22 cellular contexts compared by ENCODE assay signal in the genomic region with DNA sequence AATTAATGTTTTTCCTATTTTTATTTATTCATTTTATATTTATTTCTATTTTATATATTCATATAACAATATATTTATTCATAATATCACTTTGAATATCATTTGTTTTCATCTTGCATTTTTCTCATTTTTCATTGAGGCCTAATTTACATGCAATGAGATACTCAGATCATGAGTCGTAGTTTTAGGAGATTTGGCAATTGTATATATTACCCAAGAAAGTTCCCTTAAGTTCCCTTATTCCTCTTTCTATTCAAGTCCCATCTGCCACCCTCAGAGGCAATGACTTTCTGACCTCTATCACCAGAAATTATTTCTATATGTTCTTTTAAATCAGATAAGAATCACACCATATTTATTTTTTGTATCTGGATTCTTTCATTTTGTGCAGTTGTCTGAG.
DNase-seq lines count a peak whose midpoint lies in the region; ATAC-seq and TF ChIP-seq lines count a peak whose summit lies in the region.
"Had no signal": no experiment of that assay in that cellular context is flagged by ENCODE, and none has a peak within 500 bp of the region (broad histone marks: within the 10 kb centered on the region; RNA-seq: fewer than 3 reads in every experiment).

No MANE protein-coding gene starts in this region.

- H3K4me1 ChIP-seq in IMR-90 (ENCODE audit: control insufficient read depth, insufficient read depth, low read length) = peaks cover 5% of the 10 kb centered on the region
- H3K4me1 ChIP-seq: prostate gland, upper lobe of left lung had no signal

- no peaks in the 10 kb centered on the region for H3K27me3 ChIP-seq in IMR-90 (ENCODE audit: control insufficient read depth, insufficient read depth, low read length)
- H3K27me3 ChIP-seq: brain microvascular endothelial cell, upper lobe of left lung had no signal

- no peak overlapping the region for H4K5ac ChIP-seq in IMR-90 (ENCODE audit: low read depth, low read length)

- H3K9ac ChIP-seq in IMR-90 (ENCODE audit: low read depth, low read length) = no peak overlapping the region

- no peak for TF ChIP-seq RAD21 in IMR-90 (IDR thresholded peaks at IDR 0.05; ENCODE audit: low read length)

- H2AK5ac ChIP-seq in IMR-90 (ENCODE audit: low read depth, low read length) = no peak overlapping the region

- no peak overlapping the region for H4K8ac ChIP-seq in IMR-90 (ENCODE audit: low read depth in 2 of 2, low read length in 2 of 2)

- no peak overlapping the region for H2AFZ ChIP-seq in IMR-90 (replicated peaks; ENCODE audit: low read length, poor library complexity)

- TF ChIP-seq POLR2A in IMR-90 (IDR thresholded peaks at IDR 0.05; ENCODE audit: low read depth, low read length) = no peak

- H3K4me3 ChIP-seq in AG10803 (ENCODE audit: low read length) = no peak overlapping the region
- H3K4me3 ChIP-seq in IMR-90 (ENCODE audit: insufficient read depth, low read depth, low read length) = no peak overlapping the region
- H3K4me3 ChIP-seq in fibroblast of the aortic adventitia (ENCODE audit: low read depth, low read length) = no peak overlapping the region
- H3K4me3 ChIP-seq: prostate gland, smooth muscle cell, upper lobe of left lung had no signal

- H3K9me1 ChIP-seq in IMR-90 (ENCODE audit: insufficient read depth, low read length) = peaks cover 3% of the 10 kb centered on the region; the same call in 1 of the 2 replicates

- peaks cover 3% of the 10 kb centered on the region; the same call in 1 of the 2 replicates for H4K20me1 ChIP-seq in IMR-90 (ENCODE audit: insufficient read depth, low read length)

- no peak overlapping the region for H4K91ac ChIP-seq in IMR-90 (ENCODE audit: insufficient read depth, low read depth, low read length)

- in situ Hi-C loops in IMR-90 (cut with MboI; ENCODE audit: low sequenced_read_pairs) = no loop called here

- POLR2A ChIA-PET in IMR-90 (lab: Charles Lee; ENCODE audit: unreplicated experiment) = no interaction called here

- H3K79me1 ChIP-seq in IMR-90 (ENCODE audit: low read depth in 1 of 2, low read length in 2 of 2) = peaks cover 29 to 46% of the 10 kb centered on the region in 2 experiments

- intact Hi-C loops in IMR-90 (cut with micrococcal nuclease) = no loop called here

- no peak overlapping the region for H3K14ac ChIP-seq in IMR-90 (replicated peaks; ENCODE audit: low read depth, low read length)

- no peak overlapping the region for H3K56ac ChIP-seq in IMR-90 (ENCODE audit: extremely low read depth, insufficient read depth, low read length)

- dilution Hi-C loops in IMR-90 (cut with HindIII; ENCODE audit: low sequenced_read_pairs, unreplicated experiment) = no loop called here

- H3K4me2 ChIP-seq in IMR-90 (ENCODE audit: low read depth, low read length) = no peak overlapping the region
- H3K4me2 ChIP-seq: smooth muscle cell had no signal

- H3K36me3 ChIP-seq in IMR-90 (ENCODE audit: control insufficient read depth, insufficient read depth, low read length) = no peaks in the 10 kb centered on the region
- H3K36me3 ChIP-seq: brain microvascular endothelial cell, prostate gland, upper lobe of left lung had no signal

- no peak overlapping the region for H2AK9ac ChIP-seq in IMR-90 (replicated peaks; ENCODE audit: low read depth, low read length, poor library complexity)

- no peak overlapping the region for H2BK20ac ChIP-seq in IMR-90 (ENCODE audit: low read depth, low read length)

- no peak overlapping the region for H3K18ac ChIP-seq in IMR-90 (ENCODE audit: low read depth, low read length)

- no CpG with 5 or more reads among the region's 1 CpG for WGBS in IMR-90 (ENCODE audit: extremely low coverage in 2 of 2, insufficient read length in 1 of 2), 2 experiments

- H3K4ac ChIP-seq in IMR-90 (ENCODE audit: low read depth, low read length) = no peak overlapping the region

- H3K9me3 ChIP-seq in IMR-90 (ENCODE audit: control insufficient read depth, insufficient read depth, low read length) = no peaks in the 10 kb centered on the region
- H3K9me3 ChIP-seq: prostate gland, upper lobe of left lung had no signal

- no peak overlapping the region for H2BK5ac ChIP-seq in IMR-90 (ENCODE audit: low read depth, low read length, poor library complexity, severe bottlenecking)

- TF ChIP-seq CTCF in AG10803 (conservative IDR thresholded peaks at IDR 0.05; ENCODE audit: low read length) (no peak), IMR-90 (conservative IDR thresholded peaks at IDR 0.05; ENCODE audit: low read depth, low read length) (no peak), fibroblast of the aortic adventitia (IDR thresholded peaks at IDR 0.05; ENCODE audit: insufficient read depth, low read length) (no peak)

- no peak overlapping the region for H2BK15ac ChIP-seq in IMR-90 (ENCODE audit: low read depth, low read length)

- no peak overlapping the region for H3K27ac ChIP-seq in IMR-90 (ENCODE audit: insufficient read depth, low read length)
- H3K27ac ChIP-seq: brain microvascular endothelial cell, prostate gland, upper lobe of left lung had no signal

- no TSS peak for BruUV-seq in IMR-90 (replicated peaks; lab: Mats Ljungman, UMichigan)

- ATAC-seq in IMR-90 (ENCODE audit: low read depth) (peak; percentile 61), HG03469 (IDR thresholded peaks at IDR 0.05; ENCODE audit: unreplicated experiment) (no peak), GM19351 (IDR thresholded peaks at IDR 0.05; ENCODE audit: unreplicated experiment) (no peak)
- ATAC-seq: Panc1 had no signal

- H3K23ac ChIP-seq in IMR-90 (ENCODE audit: low read depth, low read length) = no peak overlapping the region

- CTCF ChIA-PET in IMR-90 (lab: Yijun Ruan, JAX) = no interaction called here

- DNase-seq in AG10803 (ENCODE audit: low read depth) (peak; percentile 75), IMR-90 (peak; percentile 59), SIG-M5 treated with dmso at 0.1 percent for 504 hours (lab: John Stamatoyannopoulos, UW; ENCODE audit: unreplicated experiment) (peak; percentile 91), fibroblast of the aortic adventitia (ENCODE audit: low read depth) (peak; percentile 57), NCI-H146 treated with DMSO at 0.1 percent for 48 hours (lab: John Stamatoyannopoulos, UW; ENCODE audit: unreplicated experiment) (no peak), midbrain (lab: John Stamatoyannopoulos, UW) (no peak)
- DNase-seq: activated CD4-positive, CD25-positive, alpha-beta regulatory T cell treated with anti-CD3 and anti-CD28 coated beads, Interleukin-2, amount 50 U/mL, for 72 hours; activated CD8-positive, alpha-beta memory T cell treated with anti-CD3 and anti-CD28 coated beads for 24 hours; activated naive CD8-positive, alpha-beta T cell treated with anti-CD3 and anti-CD28 coated beads for 36 hours; brain microvascular endothelial cell; CD4-positive, alpha-beta memory T cell; cortex of kidney; DMS53; NCI-H1417; NCI-H748 treated with DMSO at 0.1 percent for 48 hours; stimulated activated CD4-positive, alpha-beta T cell treated with anti-CD3 and anti-CD28 coated beads, Interleukin-4, amount 100 ng/mL, for 4 hours; upper lobe of left lung had no signal

- no peak overlapping the region for H2BK120ac ChIP-seq in IMR-90 (ENCODE audit: low read depth, low read length)

TF ChIP-seq in IMR-90, 13 proteins besides CTCF, POLR2A, EP300 and RAD21:
- TF ChIP-seq, protein P1, sequence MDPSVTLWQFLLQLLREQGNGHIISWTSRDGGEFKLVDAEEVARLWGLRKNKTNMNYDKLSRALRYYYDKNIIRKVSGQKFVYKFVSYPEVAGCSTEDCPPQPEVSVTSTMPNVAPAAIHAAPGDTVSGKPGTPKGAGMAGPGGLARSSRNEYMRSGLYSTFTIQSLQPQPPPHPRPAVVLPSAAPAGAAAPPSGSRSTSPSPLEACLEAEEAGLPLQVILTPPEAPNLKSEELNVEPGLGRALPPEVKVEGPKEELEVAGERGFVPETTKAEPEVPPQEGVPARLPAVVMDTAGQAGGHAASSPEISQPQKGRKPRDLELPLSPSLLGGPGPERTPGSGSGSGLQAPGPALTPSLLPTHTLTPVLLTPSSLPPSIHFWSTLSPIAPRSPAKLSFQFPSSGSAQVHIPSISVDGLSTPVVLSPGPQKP (IDR thresholded peaks at IDR 0.05; ENCODE audit: borderline replicate concordance, low read depth, low read length) = no peak
- TF ChIP-seq CHD1 (IDR thresholded peaks at IDR 0.05; ENCODE audit: low read depth, low read length) = no peak
- no peak for TF ChIP-seq RFX5 (IDR thresholded peaks at IDR 0.05; ENCODE audit: low read depth, low read length)
- no peak for TF ChIP-seq MAFK (IDR thresholded peaks at IDR 0.05; ENCODE audit: low read depth, low read length)
- TF ChIP-seq MXI1 (IDR thresholded peaks at IDR 0.05; ENCODE audit: borderline replicate concordance, low read depth, low read length) = no peak
- no peak for TF ChIP-seq BHLHE40 (IDR thresholded peaks at IDR 0.05; ENCODE audit: low read depth, low read length)
- no peak for TF ChIP-seq MAZ (IDR thresholded peaks at IDR 0.05; ENCODE audit: borderline replicate concordance, low read depth, low read length)
- peak; percentile 80 for TF ChIP-seq CEBPB (IDR thresholded peaks at IDR 0.05; ENCODE audit: low read depth, low read length)
- no peak for TF ChIP-seq SMC3 (IDR thresholded peaks at IDR 0.05; ENCODE audit: low read depth, low read length)
- TF ChIP-seq FOS (IDR thresholded peaks at IDR 0.05; ENCODE audit: low read depth, low read length) = peak; percentile 29; the same call in 1 of the 2 replicates
- no peak for TF ChIP-seq RCOR1 (IDR thresholded peaks at IDR 0.05; ENCODE audit: insufficient replicate concordance, low read length)
- TF ChIP-seq, protein P2, sequence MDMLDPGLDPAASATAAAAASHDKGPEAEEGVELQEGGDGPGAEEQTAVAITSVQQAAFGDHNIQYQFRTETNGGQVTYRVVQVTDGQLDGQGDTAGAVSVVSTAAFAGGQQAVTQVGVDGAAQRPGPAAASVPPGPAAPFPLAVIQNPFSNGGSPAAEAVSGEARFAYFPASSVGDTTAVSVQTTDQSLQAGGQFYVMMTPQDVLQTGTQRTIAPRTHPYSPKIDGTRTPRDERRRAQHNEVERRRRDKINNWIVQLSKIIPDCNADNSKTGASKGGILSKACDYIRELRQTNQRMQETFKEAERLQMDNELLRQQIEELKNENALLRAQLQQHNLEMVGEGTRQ (IDR thresholded peaks at IDR 0.05; ENCODE audit: low read depth, low read length) = no peak
- no peak for TF ChIP-seq NFE2L2 (IDR thresholded peaks at IDR 0.05; ENCODE audit: low read depth, low read length)
TF ChIP-seq in IMR-90: peak in this region for 2.

Comparison
In these comparisons a context has a peak if more than half of its experiments do, and no peak if none do; other contexts are left out.
1. DNase-seq: peak in AG10803 (single experiment), IMR-90 (single experiment), SIG-M5 treated with dmso at 0.1 percent for 504 hours (single experiment) and fibroblast of the aortic adventitia (single experiment); none in NCI-H146 treated with DMSO at 0.1 percent for 48 hours (single experiment) and midbrain (single experiment).